ENCODE assay signal across 34 cellular contexts in the genomic region with DNA sequence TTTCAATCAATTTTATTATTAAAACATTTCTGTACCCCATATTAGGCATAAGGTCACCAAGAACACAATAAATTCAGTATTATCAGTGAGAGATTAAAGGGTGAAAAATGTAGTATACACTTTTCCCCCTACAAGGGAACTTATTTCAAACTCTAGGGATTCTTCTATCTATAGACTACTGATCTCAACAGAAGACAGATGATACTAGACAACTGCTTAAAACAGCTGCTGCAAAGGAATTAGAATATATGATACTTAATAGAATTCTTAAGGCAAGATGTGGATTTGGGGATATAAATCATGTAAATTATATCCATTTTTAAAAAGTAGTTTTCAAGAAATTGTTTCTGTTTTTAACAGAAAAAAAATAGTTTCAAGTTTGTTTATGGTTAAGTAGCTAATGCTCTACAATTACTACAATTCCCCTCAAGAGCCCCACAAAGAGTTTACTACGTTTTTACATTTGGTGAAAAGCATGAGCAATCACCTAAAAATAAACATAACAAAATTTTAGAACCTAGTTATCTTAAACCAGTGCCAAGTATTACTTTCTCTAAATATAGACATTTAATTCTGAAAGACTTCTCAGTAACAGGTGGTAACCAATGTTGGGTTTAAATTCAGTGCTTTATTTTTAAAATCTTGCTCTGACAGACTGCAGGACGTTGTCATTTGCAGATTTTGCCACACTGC.
"Had no signal": no experiment of that assay in that cellular context is flagged by ENCODE, and none has a peak within 500 bp of the region (broad histone marks: within the 10 kb centered on the region; RNA-seq: fewer than 3 reads in every experiment).

No MANE protein-coding gene starts in this region.

- DNase-seq: activated CD4-positive, alpha-beta T cell treated with anti-CD3 and anti-CD28 coated beads for 48 hours; activated CD4-positive, alpha-beta T cell treated with anti-CD3 and anti-CD28 coated beads, Interleukin-2, amount 50 U/mL, for 48 hours; activated CD8-positive, alpha-beta memory T cell treated with anti-CD3 and anti-CD28 coated beads for 24 hours; activated effector memory CD4-positive, alpha-beta T cell treated with anti-CD3 and anti-CD28 coated beads, Interleukin-2, amount 50 U/mL, for 16 hours; activated naive CD4-positive, alpha-beta T cell treated with anti-CD3 and anti-CD28 coated beads for 36 hours; activated naive CD8-positive, alpha-beta T cell treated with anti-CD3 and anti-CD28 coated beads for 36 hours; adrenal gland; aorta; body of pancreas; cerebellar nuclear complex; colonic mucosa; effector CD8-positive, alpha-beta T cell; esophagus squamous epithelium; gastrocnemius medialis; glutamatergic neuron; islet precursor cell; left ventricle myocardium inferior; mesendoderm; mucosa of descending colon; naive B cell; pancreas; stimulated activated CD4-positive, alpha-beta T cell treated with anti-CD3 and anti-CD28 coated beads, Interleukin-12 subunit alpha, Interleukin-12 subunit beta, amount 100 ng/mL, for 4 hours; stimulated activated CD4-positive, alpha-beta T cell treated with anti-CD3 and anti-CD28 coated beads, Interleukin-4, amount 100 ng/mL, for 1 hour; stimulated activated naive CD8-positive, alpha-beta T cell treated with anti-CD3 and anti-CD28 coated beads, Interleukin-15, Interleukin-2, amounts not matched to agents 100 U/mL and 50 U/mL, for 24 hours; T1000; testis; transverse colon; WERI-Rb-1 had no signal

- H3K9me3 ChIP-seq: adrenal gland, body of pancreas, colonic mucosa, esophagus squamous epithelium, gastrocnemius medialis, left ventricle myocardium inferior, mucosa of descending colon, pancreas, right atrium auricular region, testis, transverse colon had no signal

- H3K27ac ChIP-seq: adrenal gland, body of pancreas, cardiac muscle cell, colonic mucosa, epithelial cell of prostate, esophagus squamous epithelium, left ventricle myocardium inferior, pancreas, right atrium auricular region, skin epidermis, testis, transverse colon, WERI-Rb-1 had no signal

- H3K27me3 ChIP-seq: adrenal gland, body of pancreas, cardiac muscle cell, colonic mucosa, esophagus squamous epithelium, gastrocnemius medialis, pancreas, right atrium auricular region, testis, transverse colon had no signal

- H3K4me1 ChIP-seq: body of pancreas, colonic mucosa, pancreas, right atrium auricular region had no signal

- ATAC-seq: activated CD4-positive, CD25-positive, alpha-beta regulatory T cell treated with anti-CD3 and anti-CD28 coated beads, Interleukin-2, amount 50 U/mL, for 24 hours; body of pancreas; gastrocnemius medialis; mucosa of descending colon; pancreas; stimulated activated naive CD8-positive, alpha-beta T cell treated with anti-CD3 and anti-CD28 coated beads, Interleukin-15, Interleukin-2, amounts not matched to agents 100 U/mL and 50 U/mL, for 24 hours had no signal

- H3K36me3 ChIP-seq: adrenal gland, cardiac muscle cell, colonic mucosa, esophagus squamous epithelium, gastrocnemius medialis, left ventricle myocardium inferior, pancreas, right atrium auricular region, transverse colon, WERI-Rb-1 had no signal

- H3K4me3 ChIP-seq: adrenal gland, body of pancreas, cardiac muscle cell, colonic mucosa, esophagus squamous epithelium, gastrocnemius medialis, left ventricle myocardium inferior, lung, mucosa of descending colon, pancreas, right atrium auricular region, skin epidermis, testis, transverse colon had no signal
